In genomic region chr15:87848012-87848411, GRCh38 we compare ENCODE assay signal across 28 cellular contexts.
"Had no signal": no experiment of that assay in that cellular context is flagged by ENCODE, and none has a peak within 500 bp of the region (broad histone marks: within the 10 kb centered on the region; RNA-seq: fewer than 3 reads in every experiment).

No MANE protein-coding gene starts in this region.

- FAIRE-seq: bronchial epithelial cell, TTC549 had no signal

- H3K9me3 ChIP-seq: ascending aorta had no signal

- DNase-seq: activated B cell treated with CpG ODN at 0.5 μM for 24 hours; activated CD4-positive, alpha-beta memory T cell treated with anti-CD3 and anti-CD28 coated beads for 36 hours; activated CD4-positive, alpha-beta T cell treated with anti-CD3 and anti-CD28 coated beads for 4 hours; activated CD4-positive, alpha-beta T cell treated with anti-CD3 and anti-CD28 coated beads, Interleukin-2, amount 10 ng/mL, durations not matched to agents 24 days and 14 days; activated CD4-positive, alpha-beta T cell treated with anti-CD3 and anti-CD28 coated beads, Interleukin-2, amount 50 U/mL, for 1 hour; activated CD4-positive, alpha-beta T cell treated with anti-CD3 and anti-CD28 coated beads, Interleukin-2, amount 50 U/mL, for 4 hours; activated CD4-positive, CD25-positive, alpha-beta regulatory T cell treated with anti-CD3 and anti-CD28 coated beads, Interleukin-2, amount 50 U/mL, for 72 hours; activated CD8-positive, alpha-beta memory T cell treated with anti-CD3 and anti-CD28 coated beads, Interleukin-2, amount 50 U/mL, for 4 hours; activated CD8-positive, alpha-beta T cell treated with anti-CD3 and anti-CD28 coated beads for 36 hours; activated effector memory CD4-positive, alpha-beta T cell treated with Interleukin-2 at 50 U/mL for 16 hours; activated gamma-delta T cell; activated naive CD4-positive, alpha-beta T cell treated with anti-CD3 and anti-CD28 coated beads, Interleukin-2, amount 10 ng/mL, durations not matched to agents 7 days and 5 days; activated naive CD4-positive, alpha-beta T cell treated with Interleukin-2 at 50 U/mL for 16 hours; activated naive CD8-positive, alpha-beta T cell treated with anti-CD3 and anti-CD28 coated beads, Interleukin-2, amount 10 ng/mL, durations not matched to agents 7 days and 5 days; activated naive CD8-positive, alpha-beta T cell treated with anti-CD3 and anti-CD28 coated beads, Interleukin-2, amount 50 U/mL, for 24 hours; activated T-cell treated with anti-CD3 and anti-CD28 coated beads, Interleukin-2, amount 50 U/mL, for 24 hours; activated T-cell treated with anti-CD3 and anti-CD28 coated beads, Interleukin-2, amount 50 U/mL, for 48 hours; amygdala; anterior cingulate cortex; caudate nucleus; cerebellar nuclear complex; T-helper 2 cell; T-helper 9 cell had no signal

- H3K27me3 ChIP-seq: ascending aorta, cardiac muscle cell had no signal

- H3K27ac ChIP-seq: ascending aorta, cardiac muscle cell, VCaP had no signal

- H3K4me1 ChIP-seq: ascending aorta had no signal

- ATAC-seq: activated CD8-positive, alpha-beta T cell treated with anti-CD3 and anti-CD28 coated beads for 36 hours; activated naive CD8-positive, alpha-beta T cell treated with anti-CD3 and anti-CD28 coated beads, Interleukin-2, amount 50 U/mL, for 24 hours had no signal

- H3K4me3 ChIP-seq: ascending aorta, cardiac muscle cell had no signal

- H3K36me3 ChIP-seq: ascending aorta, cardiac muscle cell had no signal
